Comparison of ENCODE assay signal across 18 cellular contexts in the genomic region with DNA sequence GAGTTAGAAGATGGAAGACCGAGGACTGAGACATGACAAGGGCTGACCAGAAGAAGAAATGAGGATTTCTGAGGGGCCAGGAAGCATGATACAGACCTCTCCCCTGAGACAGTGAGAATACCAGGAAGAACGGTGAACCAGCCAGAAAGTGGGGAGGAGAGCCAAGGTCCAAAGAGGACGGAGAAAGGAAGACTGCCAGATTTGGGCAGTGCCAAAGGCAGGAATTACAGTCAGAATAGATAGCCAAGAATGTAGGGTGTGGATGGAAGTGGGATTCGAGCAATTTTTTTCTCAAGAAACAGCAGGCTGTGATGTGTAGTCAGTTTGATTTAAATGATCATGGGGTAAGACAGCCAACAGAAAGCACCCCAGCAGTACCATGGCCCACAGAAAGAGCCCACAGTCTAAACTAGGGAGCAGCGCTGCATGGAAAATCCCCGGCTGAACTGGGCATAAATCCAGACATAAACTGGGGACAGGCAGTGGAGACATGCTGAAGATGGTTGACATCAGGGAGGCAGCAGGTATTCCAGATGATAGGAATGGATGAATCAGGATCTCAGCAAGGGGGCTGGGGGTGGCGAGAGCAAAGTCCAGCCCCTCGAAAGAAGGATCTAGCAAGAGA.
DNase-seq lines count a peak whose midpoint lies in the region; ATAC-seq and TF ChIP-seq lines count a peak whose summit lies in the region.
"Had no signal": no experiment of that assay in that cellular context is flagged by ENCODE, and none has a peak within 500 bp of the region (broad histone marks: within the 10 kb centered on the region; RNA-seq: fewer than 3 reads in every experiment).

No MANE protein-coding gene starts in this region.

- TF ChIP-seq POLR2A in heart left ventricle (IDR thresholded peaks at IDR 0.05) = no peak

- H3K36me3 ChIP-seq in heart left ventricle = no peaks in the 10 kb centered on the region
- H3K36me3 ChIP-seq: BLaER1 treated with 17β-estradiol and CSF1 and Interleukin-3, amounts not matched to agents 10 nM and 100 nM had no signal

- no peak overlapping the region for H3K27ac Mint-ChIP-seq in glutamatergic neuron (ENCODE audit: unreplicated experiment)
- H3K27ac Mint-ChIP-seq: CD8-positive, alpha-beta T cell had no signal

- TF ChIP-seq CTCF in heart left ventricle (IDR thresholded peaks at IDR 0.05) (no peak), omental fat pad (IDR thresholded peaks at IDR 0.05) (no peak), glutamatergic neuron (IDR thresholded peaks at IDR 0.05; ENCODE audit: partially characterized antibody, unreplicated experiment) (no peak)

- H3K4me1 Mint-ChIP-seq in glutamatergic neuron (ENCODE audit: low read depth, unreplicated experiment) = peaks cover 7% of the 10 kb centered on the region

- intact Hi-C loops in left cardiac atrium (cut with DNase I) (no loop called here), heart left ventricle (cut with DNase I) (no loop called here)

- no peak overlapping the region for H3K4me3 Mint-ChIP-seq in glutamatergic neuron (ENCODE audit: unreplicated experiment)
- H3K4me3 Mint-ChIP-seq: CD8-positive, alpha-beta T cell had no signal

- peak; percentile 61 to 69 for ATAC-seq in left cardiac atrium
- no peak for ATAC-seq in heart left ventricle
- peak; percentile 96 for ATAC-seq in left lobe of liver
- ATAC-seq in omental fat pad (ENCODE audit: low FRiP score) = peak; percentile 58
- no peak for ATAC-seq in HG03342 (IDR thresholded peaks at IDR 0.05; ENCODE audit: unreplicated experiment)
- ATAC-seq: CD8-positive, alpha-beta T cell; GM12878 had no signal

- H3K4me1 ChIP-seq in heart left ventricle = peaks cover 0 to 8% (median 4%) of the 10 kb centered on the region in 12 donors

- peaks cover 0 to 9% (median 0%) of the 10 kb centered on the region in 12 donors for H3K9me3 ChIP-seq in heart left ventricle

- peaks cover 0 to 9% (median 0%) of the 10 kb centered on the region in 9 donors for H3K27me3 ChIP-seq in heart left ventricle
- H3K27me3 ChIP-seq: BLaER1 treated with 17β-estradiol and CSF1 and Interleukin-3, amounts not matched to agents 10 nM and 100 nM had no signal

- H3K4me3 ChIP-seq in heart left ventricle = no peak overlapping the region
- H3K4me3 ChIP-seq: BLaER1 treated with 17β-estradiol and CSF1 and Interleukin-3, amounts not matched to agents 10 nM and 100 nM; GM12878; GM23248 had no signal

- WGBS in heart left ventricle, 4 donors = 62 to 73% (median 67%) methylated on average over 8 of the region's 8 CpGs

- peaks cover 3% of the 10 kb centered on the region for H3K9me3 Mint-ChIP-seq in glutamatergic neuron (ENCODE audit: unreplicated experiment)
- H3K9me3 Mint-ChIP-seq: CD8-positive, alpha-beta T cell had no signal

- peaks cover 2% of the 10 kb centered on the region for H3K27me3 Mint-ChIP-seq in glutamatergic neuron (ENCODE audit: unreplicated experiment)

- H3K36me3 Mint-ChIP-seq in glutamatergic neuron (ENCODE audit: unreplicated experiment) = peaks cover 11% of the 10 kb centered on the region
- H3K36me3 Mint-ChIP-seq: CD8-positive, alpha-beta T cell had no signal

- no peak for DNase-seq in left cardiac atrium
- DNase-seq in heart left ventricle = no peak
- DNase-seq in NCI-H226 = peak; percentile 41
- DNase-seq in left lobe of liver (ENCODE audit: low spot score) = peak; percentile 61
- DNase-seq in omental fat pad (ENCODE audit: low spot score) = no peak
- DNase-seq in glutamatergic neuron = no peak
- no peak for DNase-seq in T-helper 2 cell
- DNase-seq: Calu3; CD8-positive, alpha-beta T cell; DMS79 treated with DMSO at 0.1 percent for 48 hours; GM23248; HCEC 1CT; IMR-90 had no signal

- no peak overlapping the region for H3K27ac ChIP-seq in heart left ventricle
- H3K27ac ChIP-seq: 22Rv1; BLaER1 treated with 17β-estradiol and CSF1 and Interleukin-3, amounts not matched to agents 10 nM and 100 nM; GM23248; HL-60 had no signal

Comparison
In these comparisons a context has a peak if more than half of its experiments do, and no peak if none do; other contexts are left out.
1. ATAC-seq: peak in left cardiac atrium (2 of 2), left lobe of liver (single experiment) and omental fat pad (single experiment); none in heart left ventricle (0 of 4) and HG03342 (single experiment).
2. DNase-seq: peak in NCI-H226 (single experiment) and left lobe of liver (single experiment); none in left cardiac atrium (single experiment), heart left ventricle (0 of 5), omental fat pad (single experiment), glutamatergic neuron (single experiment) and T-helper 2 cell (0 of 5).